ENCODE assay signal across 23 cellular contexts in genomic region chr3:98500019-98500418, GRCh38. TPM values are rescaled to one million over a fixed set of nuclear protein-coding genes. Genes with fewer than 3 reads are reported as not detected.
DNase-seq lines count a peak whose midpoint lies in the region; ATAC-seq, FAIRE-seq and TF ChIP-seq lines count a peak whose summit lies in the region.
"Had no signal": no experiment of that assay in that cellular context is flagged by ENCODE, and none has a peak within 500 bp of the region (broad histone marks: within the 10 kb centered on the region; RNA-seq: fewer than 3 reads in every experiment).

No MANE protein-coding gene starts in this region.

- peak; percentile 100 for ATAC-seq in esophagus mucosa
- no peak for ATAC-seq in HG02840 (IDR thresholded peaks at IDR 0.05; ENCODE audit: low FRiP score, unreplicated experiment)
- no peak for ATAC-seq in Right ventricle myocardium superior (ENCODE audit: poor library complexity)

- DNase-seq in GM19239 (ENCODE audit: insufficient read length, low spot score) (no peak), LNCaP clone FGC (ENCODE audit: low read depth) (peak; percentile 35), SHP77 (lab: John Stamatoyannopoulos, UW) (peak; percentile 89 to 96), NCI-H1930 (lab: John Stamatoyannopoulos, UW) (no peak), Right ventricle myocardium superior (no peak)
- DNase-seq in stimulated activated CD4-positive, alpha-beta T cell treated with anti-CD3 and anti-CD28 coated beads, Interleukin-1b, Interleukin-23, amount 100 ng/mL, for 48 hours, result no peak
- DNase-seq: Caco-2; CD4-positive, alpha-beta memory T cell; DMS153; H9; MV-4-11; NCI-H1105 treated with DMSO at 0.1 percent for 48 hours; NCI-H2171; NCI-H345; NCI-H524; Peyer's patch; SIG-M5; SK-N-SH had no signal

- intact Hi-C loops in Right ventricle myocardium superior (cut with DNase I), result no loop called here

- H3K4me3 ChIP-seq in LNCaP clone FGC (ENCODE audit: low read depth, low read length), result no peak overlapping the region
- H3K4me3 ChIP-seq: BLaER1 treated with 17β-estradiol and CSF1 and Interleukin-3, amounts not matched to agents 10 nM and 100 nM; Peyer's patch had no signal

- FAIRE-seq in GM19239 (lab: Jason Lieb, UNC), result peak; percentile 14
- FAIRE-seq: HTR-8/SVneo had no signal

- TF ChIP-seq CTCF in LNCaP clone FGC (IDR thresholded peaks at IDR 0.05; ENCODE audit: control insufficient read depth, extremely low read depth, insufficient read depth), result no peak

RNA-seq across cellular contexts. Expression of gene OR5K2, which starts 2.5 kb away (rescaled TPM):
- total RNA-seq in esophagus mucosa (not detected), Right ventricle myocardium superior (not detected)
- total RNA-seq: Caco-2; CD4-positive, alpha-beta memory T cell; H9; OCI-LY7; Peyer's patch had no signal

RNA-seq across cellular contexts. Expression of gene CLDND1, which starts 22.7 kb away (rescaled TPM):
- total RNA-seq in esophagus mucosa, result 81.6 TPM
- 72.5 TPM for total RNA-seq in Right ventricle myocardium superior

RNA-seq across cellular contexts. Expression of gene GPR15, which starts 31.8 kb away (rescaled TPM):
- total RNA-seq in esophagus mucosa (0.32 TPM), Right ventricle myocardium superior (not detected)
- total RNA-seq: Caco-2, H9 had no signal

RNA-seq across cellular contexts. Expression of gene OR5K1, which starts 37.0 kb away (rescaled TPM):
- total RNA-seq in esophagus mucosa (not detected), Right ventricle myocardium superior (not detected)
- total RNA-seq: Caco-2; CD4-positive, alpha-beta memory T cell; H9; OCI-LY7; Peyer's patch had no signal

Comparison
In these comparisons a context has a peak if more than half of its experiments do, and no peak if none do; other contexts are left out.
1. DNase-seq: peak in LNCaP clone FGC (single experiment) and SHP77 (2 of 2); none in GM19239 (single experiment), stimulated activated CD4-positive, alpha-beta T cell treated with anti-CD3 and anti-CD28 coated beads, Interleukin-1b, Interleukin-23, amount 100 ng/mL, for 48 hours (single experiment), NCI-H1930 (0 of 2) and Right ventricle myocardium superior (single experiment).